Comparison of ENCODE assay signal across 15 cellular contexts in the genomic region with DNA sequence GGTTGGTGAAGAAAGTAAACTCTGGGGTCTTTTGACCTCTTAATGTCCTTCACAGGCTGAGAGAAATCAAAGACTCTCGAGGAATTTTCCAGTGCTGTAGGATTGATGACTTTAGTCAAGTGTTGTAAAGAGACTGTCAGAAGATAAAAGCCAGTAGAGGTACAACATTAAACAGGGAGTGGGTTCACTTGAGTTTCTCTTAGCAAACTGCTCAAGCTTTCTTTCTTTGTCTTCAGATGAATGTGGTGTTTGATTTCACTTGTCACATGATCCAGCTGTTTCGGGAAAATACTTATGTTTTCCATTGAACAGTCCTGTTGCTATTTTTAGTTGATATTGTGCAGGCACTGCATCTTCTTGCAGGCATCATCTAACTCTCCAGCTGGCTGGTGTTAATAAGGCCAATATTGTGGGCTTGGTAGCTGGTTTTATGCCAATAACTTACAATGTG. TPM values are rescaled to one million over a fixed set of nuclear protein-coding genes. Genes with fewer than 3 reads are reported as not detected.
DNase-seq lines count a peak whose midpoint lies in the region; FAIRE-seq and TF ChIP-seq lines count a peak whose summit lies in the region.
"Had no signal": no experiment of that assay in that cellular context is flagged by ENCODE, and none has a peak within 500 bp of the region (broad histone marks: within the 10 kb centered on the region; RNA-seq: fewer than 3 reads in every experiment).

No MANE protein-coding gene starts in this region.

- H3K4me1 ChIP-seq in astrocyte (ENCODE audit: insufficient read depth, low read length): peaks cover 2% of the 10 kb centered on the region

- no peak for FAIRE-seq in astrocyte (lab: Jason Lieb, UNC)

- no peaks in the 10 kb centered on the region for H3K9me3 Mint-ChIP-seq in astrocyte (ENCODE audit: unreplicated experiment)
- H3K9me3 Mint-ChIP-seq: central memory CD8-positive, alpha-beta T cell; natural killer cell had no signal

- DNase-seq in COR-L47 (lab: John Stamatoyannopoulos, UW): peak; percentile 12
- peak; percentile 24 for DNase-seq in NCI-H1436 (lab: John Stamatoyannopoulos, UW)
- DNase-seq in astrocyte (ENCODE audit: low read depth): peak; percentile 60
- DNase-seq in myocyte (ENCODE audit: low read depth): peak; percentile 85
- no peak for DNase-seq in NCI-H1092 treated with DMSO at 0.1 percent for 48 hours (lab: John Stamatoyannopoulos, UW)
- no peak for DNase-seq in HT-29 (ENCODE audit: low spot score)
- DNase-seq in NCI-H774 (lab: John Stamatoyannopoulos, UW): no peak
- DNase-seq in germinal center (ENCODE audit: low spot score): no peak
- DNase-seq: DND-41; GOT3; head of caudate nucleus; natural killer cell; stimulated activated CD4-positive, alpha-beta T cell treated with anti-CD3 and anti-CD28 coated beads, Interleukin-4, amount 100 ng/mL, for 4 hours; thyroid gland had no signal

- no peaks in the 10 kb centered on the region for H3K27me3 Mint-ChIP-seq in astrocyte (ENCODE audit: low read depth, unreplicated experiment)
- H3K27me3 Mint-ChIP-seq: central memory CD8-positive, alpha-beta T cell had no signal

- H3K36me3 ChIP-seq in astrocyte (ENCODE audit: insufficient read depth, low read length): no peaks in the 10 kb centered on the region
- H3K36me3 ChIP-seq: thyroid gland had no signal

- H3K4me3 Mint-ChIP-seq in astrocyte (ENCODE audit: unreplicated experiment): no peak overlapping the region
- H3K4me3 Mint-ChIP-seq: central memory CD8-positive, alpha-beta T cell; natural killer cell had no signal

- peaks cover 10% of the 10 kb centered on the region for H3K4me1 Mint-ChIP-seq in astrocyte (ENCODE audit: low read depth, unreplicated experiment)

- H4K20me1 ChIP-seq in astrocyte (ENCODE audit: insufficient read depth, low read length): no peaks in the 10 kb centered on the region

- H3K79me2 ChIP-seq in astrocyte (ENCODE audit: insufficient read depth, low read length): no peaks in the 10 kb centered on the region

- H3K36me3 Mint-ChIP-seq in astrocyte (ENCODE audit: low read depth, unreplicated experiment): peaks cover 3% of the 10 kb centered on the region
- H3K36me3 Mint-ChIP-seq: natural killer cell had no signal

- H3K4me3 ChIP-seq in astrocyte (ENCODE audit: insufficient read depth, low read depth, low read length): no peak overlapping the region
- H3K4me3 ChIP-seq: thyroid gland had no signal

- H3K9me3 ChIP-seq in astrocyte (ENCODE audit: insufficient read depth, low read depth, low read length): no peaks in the 10 kb centered on the region
- H3K9me3 ChIP-seq: thyroid gland had no signal

- no peak overlapping the region for H3K27ac Mint-ChIP-seq in astrocyte (ENCODE audit: unreplicated experiment)
- H3K27ac Mint-ChIP-seq: natural killer cell had no signal

- H3K27ac ChIP-seq in astrocyte (ENCODE audit: low read depth, low read length): no peak overlapping the region
- H3K27ac ChIP-seq: thyroid gland had no signal

- TF ChIP-seq CTCF in astrocyte (IDR thresholded peaks at IDR 0.05; ENCODE audit: insufficient read depth, low read depth, low read length): no peak

- H3K4me2 ChIP-seq in astrocyte (ENCODE audit: low read length): no peak overlapping the region

- H2AFZ ChIP-seq in astrocyte (ENCODE audit: low read depth, low read length): no peak overlapping the region

- no peak overlapping the region for H3K9ac ChIP-seq in astrocyte (ENCODE audit: low read length)

- H3K27me3 ChIP-seq in astrocyte (ENCODE audit: insufficient read depth, low read length): no peaks in the 10 kb centered on the region
- H3K27me3 ChIP-seq: thyroid gland had no signal

RNA-seq across cellular contexts. Expression of a gene that starts 45.6 kb away (rescaled TPM):
- total RNA-seq in astrocyte (not detected in 2 replicates), myocyte (not detected in 2 replicates)
- not detected for polyA plus RNA-seq in myocyte (2012)
- not detected in 2 replicates for total RNA-seq in HT-29 (2014; rRNA removed; shearing (Covaris generic))
- total RNA-seq: thyroid gland had no signal

Comparison
In these comparisons a context has a peak if more than half of its experiments do, and no peak if none do; other contexts are left out.
1. DNase-seq: peak in COR-L47 (single experiment), NCI-H1436 (single experiment), astrocyte (single experiment) and myocyte (single experiment); none in NCI-H1092 treated with DMSO at 0.1 percent for 48 hours (single experiment), HT-29 (single experiment), NCI-H774 (single experiment) and germinal center (single experiment).